In genomic region chr2:88615822-88616221, GRCh38 we compare ENCODE assay signal across 12 cellular contexts. TPM values are rescaled to one million over a fixed set of nuclear protein-coding genes. Genes with fewer than 3 reads are reported as not detected.
DNase-seq lines count a peak whose midpoint lies in the region; ATAC-seq and TF ChIP-seq lines count a peak whose summit lies in the region.
"Had no signal": no experiment of that assay in that cellular context is flagged by ENCODE, and none has a peak within 500 bp of the region (broad histone marks: within the 10 kb centered on the region; RNA-seq: fewer than 3 reads in every experiment).

No MANE protein-coding gene starts in this region.

- POLR2A ChIA-PET in WTC11 (lab: Charles Lee), result no interaction called here

- peak overlapping the region; percentile 38 for H3K4me2 ChIP-seq in SU-DHL-6 (ENCODE audit: low read depth, low read length, poor library complexity, severe bottlenecking)

- no peak overlapping the region for H2AFZ ChIP-seq in SU-DHL-6 (ENCODE audit: low read depth, low read length, severe bottlenecking)

- no peaks in the 10 kb centered on the region for H3K27me3 ChIP-seq in SU-DHL-6 (ENCODE audit: low read length)
- H3K27me3 ChIP-seq: cardiac muscle cell had no signal

- no peak overlapping the region for H3K27ac Mint-ChIP-seq in WTC11
- H3K27ac Mint-ChIP-seq: CD4-positive, alpha-beta T cell had no signal

- no peaks in the 10 kb centered on the region for H4K20me1 ChIP-seq in SU-DHL-6 (ENCODE audit: low read depth, low read length)

- TF ChIP-seq CTCF in SU-DHL-6 (IDR thresholded peaks at IDR 0.05; ENCODE audit: insufficient read depth, low read length, poor library complexity, severe bottlenecking), result no peak
- no peak for TF ChIP-seq CTCF in WTC11 (IDR thresholded peaks at IDR 0.05)

- no peaks in the 10 kb centered on the region for H3K36me3 Mint-ChIP-seq in WTC11

- peaks cover 16% of the 10 kb centered on the region; the same call in 1 of the 2 replicates for H3F3A ChIP-seq in SU-DHL-6 (ENCODE audit: insufficient read depth)

- DNase-seq in WTC11 (ENCODE audit: low spot score) (no peak), NCI-H774 (lab: John Stamatoyannopoulos, UW) (no peak), NCI-H1417 treated with DMSO at 0.1 percent for 48 hours (lab: John Stamatoyannopoulos, UW) (no peak), EL (no peak)
- DNase-seq: CD4-positive, alpha-beta T cell; PC-3; stimulated activated CD4-positive, alpha-beta T cell treated with anti-CD3 and anti-CD28 coated beads, Interleukin-4, amount 100 ng/mL, for 4 hours had no signal

- H3K4me3 Mint-ChIP-seq in WTC11, result no peak overlapping the region
- H3K4me3 Mint-ChIP-seq: CD4-positive, alpha-beta T cell had no signal

- peaks cover 9% of the 10 kb centered on the region for H3K36me3 ChIP-seq in SU-DHL-6 (ENCODE audit: low read length)

- H3K9me3 ChIP-seq in SU-DHL-6 (ENCODE audit: insufficient read depth, low read length), result no peaks in the 10 kb centered on the region

- H3K9ac ChIP-seq in SU-DHL-6 (ENCODE audit: low read length), result no peak overlapping the region

- H3K9me3 Mint-ChIP-seq in WTC11, result no peaks in the 10 kb centered on the region
- H3K9me3 Mint-ChIP-seq: CD4-positive, alpha-beta T cell had no signal

- no peaks in the 10 kb centered on the region for H3K4me1 Mint-ChIP-seq in WTC11

- peak overlapping the region; percentile 36 for H3K27ac ChIP-seq in SU-DHL-6 (ENCODE audit: low read depth, low read length)
- H3K27ac ChIP-seq: cardiac muscle cell had no signal

- CTCF ChIA-PET in WTC11 (lab: Charles Lee), result no interaction called here

- H3K79me2 ChIP-seq in SU-DHL-6 (ENCODE audit: insufficient read depth, low read length), result peaks cover 87% of the 10 kb centered on the region

- no peaks in the 10 kb centered on the region for H3K9me2 ChIP-seq in SU-DHL-6 (replicated peaks; ENCODE audit: insufficient read depth, low read length)

- H3K4me3 ChIP-seq in SU-DHL-6 (ENCODE audit: insufficient read depth, low read length, poor library complexity, severe bottlenecking), result no peak overlapping the region
- H3K4me3 ChIP-seq: cardiac muscle cell had no signal

- ATAC-seq in GM18511 (IDR thresholded peaks at IDR 0.05; ENCODE audit: unreplicated experiment), result peak; percentile 71
- peak; percentile 49 for ATAC-seq in GM21423 (IDR thresholded peaks at IDR 0.05; ENCODE audit: unreplicated experiment)
- ATAC-seq in HG03064 (IDR thresholded peaks at IDR 0.05; ENCODE audit: low read depth, unreplicated experiment), result peak; percentile 49
- ATAC-seq in WTC11, result no peak
- ATAC-seq: PC-3 had no signal

- H3K27me3 Mint-ChIP-seq in WTC11 (ENCODE audit: low read depth), result no peaks in the 10 kb centered on the region
- H3K27me3 Mint-ChIP-seq: CD4-positive, alpha-beta T cell had no signal

TF ChIP-seq in WTC11, 78 proteins besides CTCF, POLR2A, EP300 and RAD21:
- TF ChIP-seq ATF2 (CRISPR knock-in tag; IDR thresholded peaks at IDR 0.05; ENCODE audit: borderline replicate concordance, low read depth), result no peak

RNA-seq across cellular contexts. Expression of gene EIF2AK3, which starts 11.4 kb away (rescaled TPM):
- total RNA-seq in WTC11 (2021), result 14.6 to 20.8 TPM (median 16.3 TPM) in 3 replicates
